8 cellular contexts compared by ENCODE assay signal in the genomic region with DNA sequence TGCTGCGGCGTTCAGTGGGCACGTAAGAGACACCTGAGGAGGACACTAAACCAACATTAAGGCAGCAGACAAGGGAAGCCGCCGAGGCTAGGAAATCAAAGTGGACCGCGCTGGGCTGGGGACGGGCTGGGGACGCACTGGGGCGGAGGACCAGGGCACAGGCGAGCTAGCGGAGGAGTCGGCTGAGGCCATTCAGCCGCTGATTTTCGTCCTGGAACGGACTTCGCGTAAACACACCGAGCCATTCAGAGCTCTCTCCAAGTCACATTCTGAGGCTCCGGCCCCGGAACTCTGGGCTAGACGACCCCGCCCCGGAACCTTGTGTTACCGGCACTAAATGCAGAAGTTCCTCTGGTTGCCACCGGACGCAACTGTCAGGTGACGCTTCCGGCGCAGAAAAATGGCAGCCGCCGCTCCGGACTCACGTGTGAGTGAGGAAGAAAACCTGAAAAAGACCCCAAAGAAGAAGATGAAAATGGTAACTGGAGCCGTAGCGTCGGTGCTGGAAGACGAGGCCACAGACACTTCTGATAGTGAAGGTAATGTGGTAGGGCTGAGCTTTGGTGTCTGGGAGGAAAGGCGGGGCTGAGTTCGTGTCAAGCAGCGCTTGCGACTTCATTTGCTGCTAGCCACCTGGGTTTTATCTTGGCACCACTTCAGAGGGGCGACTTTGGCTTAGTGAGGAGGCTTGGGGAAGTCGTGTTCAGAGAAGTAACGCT. TPM values are rescaled to one million over a fixed set of nuclear protein-coding genes. Genes with fewer than 3 reads are reported as not detected.
DNase-seq lines count a peak whose midpoint lies in the region; ATAC-seq and TF ChIP-seq lines count a peak whose summit lies in the region.

A gene with protein sequence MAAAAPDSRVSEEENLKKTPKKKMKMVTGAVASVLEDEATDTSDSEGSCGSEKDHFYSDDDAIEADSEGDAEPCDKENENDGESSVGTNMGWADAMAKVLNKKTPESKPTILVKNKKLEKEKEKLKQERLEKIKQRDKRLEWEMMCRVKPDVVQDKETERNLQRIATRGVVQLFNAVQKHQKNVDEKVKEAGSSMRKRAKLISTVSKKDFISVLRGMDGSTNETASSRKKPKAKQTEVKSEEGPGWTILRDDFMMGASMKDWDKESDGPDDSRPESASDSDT (plus strand): TSS at position 377 of the 719 bp plus-strand sequence. CDS start 24 bp downstream, at position 401.

- DNase-seq in CD1c-positive myeloid dendritic cell (ENCODE audit: extremely low spot score): peak; percentile 95
- peak; percentile 92 for DNase-seq in NCI-H748 (lab: John Stamatoyannopoulos, UW; ENCODE audit: unreplicated experiment)
- DNase-seq in activated CD4-positive, alpha-beta T cell treated with anti-CD3 and anti-CD28 coated beads, Interleukin-2, amount 50 U/mL, for 24 hours (ENCODE audit: low read depth in 1 of 2, low spot score in 1 of 2): peak; percentile 76 to 83
- DNase-seq in dermis blood vessel endothelial cell: peak; percentile 87
- peak; percentile 86 for DNase-seq in stimulated activated CD4-positive, alpha-beta T cell treated with anti-CD3 and anti-CD28 coated beads, Interleukin-4, amount 100 ng/mL, for 1 hour

- H3K36me3 ChIP-seq in liver (ENCODE audit: control insufficient read depth in 4 of 4, insufficient read depth in 3 of 4, low read depth in 1 of 4, low read length in 3 of 4): no peaks in the 10 kb centered on the region

- TF ChIP-seq CTCF in liver (IDR thresholded peaks at IDR 0.05; ENCODE audit: low read depth, low read length, missing input control): peak; percentile 21

- H3K9ac ChIP-seq in liver (ENCODE audit: low read depth in 1 of 2, low read length in 2 of 2): peak within 1 kb of the TSS; percentile 88

- peak within 1 kb of the TSS in 1 of 2 donors; percentile 56 for H3K27ac ChIP-seq in liver (ENCODE audit: low read depth in 1 of 2, low read length in 2 of 2)

- H3K27me3 ChIP-seq in liver (ENCODE audit: control insufficient read depth in 4 of 4, insufficient read depth in 4 of 4, low read length in 3 of 4): no peaks in the 10 kb centered on the region

- peak; percentile 99 for ATAC-seq in GM19395 (IDR thresholded peaks at IDR 0.05; ENCODE audit: unreplicated experiment)
- peak; percentile 98 for ATAC-seq in HG03558 (IDR thresholded peaks at IDR 0.05; ENCODE audit: extremely low read depth, unreplicated experiment)

- H3K9me3 ChIP-seq in liver (ENCODE audit: control insufficient read depth in 4 of 4, low read length in 3 of 4): peaks cover 0 to 4% (median 0%) of the 10 kb centered on the region in 4 donors

- under 1% methylated on average over 45 of the region's 45 CpGs for WGBS in liver

- peak in 1 of 2 donors; percentile 7 for TF ChIP-seq RAD21 in liver (IDR thresholded peaks at IDR 0.05)

- H3K4me1 ChIP-seq in liver (ENCODE audit: control insufficient read depth in 4 of 4, insufficient read depth in 4 of 4, low read length in 3 of 4): peaks cover 0 to 17% (median 12%) of the 10 kb centered on the region in 4 donors

- H3K4me3 ChIP-seq in liver (ENCODE audit: low read depth in 1 of 3, low read length in 3 of 3): peak within 1 kb of the TSS; percentile 56 to 100 (median 97)

TF ChIP-seq in liver, 16 proteins besides CTCF, POLR2A, EP300 and RAD21:
- no peak for TF ChIP-seq NR2F2 (IDR thresholded peaks at IDR 0.05)
- TF ChIP-seq, protein P1, sequence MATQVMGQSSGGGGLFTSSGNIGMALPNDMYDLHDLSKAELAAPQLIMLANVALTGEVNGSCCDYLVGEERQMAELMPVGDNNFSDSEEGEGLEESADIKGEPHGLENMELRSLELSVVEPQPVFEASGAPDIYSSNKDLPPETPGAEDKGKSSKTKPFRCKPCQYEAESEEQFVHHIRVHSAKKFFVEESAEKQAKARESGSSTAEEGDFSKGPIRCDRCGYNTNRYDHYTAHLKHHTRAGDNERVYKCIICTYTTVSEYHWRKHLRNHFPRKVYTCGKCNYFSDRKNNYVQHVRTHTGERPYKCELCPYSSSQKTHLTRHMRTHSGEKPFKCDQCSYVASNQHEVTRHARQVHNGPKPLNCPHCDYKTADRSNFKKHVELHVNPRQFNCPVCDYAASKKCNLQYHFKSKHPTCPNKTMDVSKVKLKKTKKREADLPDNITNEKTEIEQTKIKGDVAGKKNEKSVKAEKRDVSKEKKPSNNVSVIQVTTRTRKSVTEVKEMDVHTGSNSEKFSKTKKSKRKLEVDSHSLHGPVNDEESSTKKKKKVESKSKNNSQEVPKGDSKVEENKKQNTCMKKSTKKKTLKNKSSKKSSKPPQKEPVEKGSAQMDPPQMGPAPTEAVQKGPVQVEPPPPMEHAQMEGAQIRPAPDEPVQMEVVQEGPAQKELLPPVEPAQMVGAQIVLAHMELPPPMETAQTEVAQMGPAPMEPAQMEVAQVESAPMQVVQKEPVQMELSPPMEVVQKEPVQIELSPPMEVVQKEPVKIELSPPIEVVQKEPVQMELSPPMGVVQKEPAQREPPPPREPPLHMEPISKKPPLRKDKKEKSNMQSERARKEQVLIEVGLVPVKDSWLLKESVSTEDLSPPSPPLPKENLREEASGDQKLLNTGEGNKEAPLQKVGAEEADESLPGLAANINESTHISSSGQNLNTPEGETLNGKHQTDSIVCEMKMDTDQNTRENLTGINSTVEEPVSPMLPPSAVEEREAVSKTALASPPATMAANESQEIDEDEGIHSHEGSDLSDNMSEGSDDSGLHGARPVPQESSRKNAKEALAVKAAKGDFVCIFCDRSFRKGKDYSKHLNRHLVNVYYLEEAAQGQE (IDR thresholded peaks at IDR 0.05): peak; percentile 33
- peak; percentile 98 for TF ChIP-seq MAX (IDR thresholded peaks at IDR 0.05)
- peak; percentile 46 for TF ChIP-seq ATF3 (IDR thresholded peaks at IDR 0.05)
- TF ChIP-seq JUND (IDR thresholded peaks at IDR 0.05): peak in 1 of 2 donors; percentile 14
- TF ChIP-seq RXRA (IDR thresholded peaks at IDR 0.05): peak; percentile 62 to 74
- no peak for TF ChIP-seq FOXA1 (IDR thresholded peaks at IDR 0.05)
- no peak for TF ChIP-seq HNF4G (IDR thresholded peaks at IDR 0.05)
- TF ChIP-seq GABPA (IDR thresholded peaks at IDR 0.05 in 1 of 2, conservative IDR thresholded peaks at IDR 0.05 in 1 of 2): peak; percentile 98
- peak; percentile 99 for TF ChIP-seq YY1 (IDR thresholded peaks at IDR 0.05)
- peak; percentile 67 for TF ChIP-seq TAF1 (conservative IDR thresholded peaks at IDR 0.05)
- TF ChIP-seq SP1 (IDR thresholded peaks at IDR 0.05): peak; percentile 55
- no peak for TF ChIP-seq FOXA2 (IDR thresholded peaks at IDR 0.05)
- peak; percentile 63 for TF ChIP-seq ZBTB33 (IDR thresholded peaks at IDR 0.05)
- TF ChIP-seq HNF4A (conservative IDR thresholded peaks at IDR 0.05): peak; percentile 13 to 46
- no peak for TF ChIP-seq EGR1 (IDR thresholded peaks at IDR 0.05; ENCODE audit: low read depth in 2 of 2)

RNA-seq across cellular contexts. Expression of the gene that starts here (rescaled TPM):
- total RNA-seq in dermis blood vessel endothelial cell (7.4 and 7.8 TPM in 2 replicates), liver (1 to 10 TPM; 4.9 to 5.5 TPM)
- 1 to 10 TPM; 2.4 to 9.2 TPM for polyA plus RNA-seq in liver
